Comparison of ENCODE assay signal across 8 cellular contexts in the genomic region with DNA sequence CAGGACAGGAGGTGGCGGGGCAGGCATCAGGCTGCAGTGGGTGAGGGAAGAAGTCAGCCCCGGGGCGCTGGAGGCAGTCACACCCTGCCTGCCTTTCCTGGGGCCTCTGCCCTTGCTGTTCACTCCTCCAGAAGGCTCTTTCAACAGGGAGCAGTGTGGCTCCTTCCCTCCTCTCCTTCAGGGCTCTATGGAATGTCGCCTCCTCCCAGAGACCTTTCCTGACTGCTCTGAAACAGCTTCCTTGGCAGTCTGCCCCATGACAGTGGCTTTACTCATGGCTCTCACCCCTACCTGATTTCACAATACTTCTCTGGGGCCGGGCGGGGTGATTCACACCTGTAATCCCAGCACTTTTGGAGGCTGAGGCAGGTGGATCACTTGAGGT. TPM values are rescaled to one million over a fixed set of nuclear protein-coding genes. Genes with fewer than 3 reads are reported as not detected.
DNase-seq lines count a peak whose midpoint lies in the region; ATAC-seq and TF ChIP-seq lines count a peak whose summit lies in the region.
"Had no signal": no experiment of that assay in that cellular context is flagged by ENCODE, and none has a peak within 500 bp of the region (broad histone marks: within the 10 kb centered on the region; RNA-seq: fewer than 3 reads in every experiment).

No MANE protein-coding gene starts in this region.

- H3K56ac ChIP-seq in IMR-90 (ENCODE audit: extremely low read depth, insufficient read depth, low read length): no peak overlapping the region

- dilution Hi-C loops in IMR-90 (cut with HindIII; ENCODE audit: low sequenced_read_pairs, unreplicated experiment): no loop called here

- peak overlapping the region; percentile 72 for H3K4ac ChIP-seq in IMR-90 (ENCODE audit: low read depth, low read length)

- CTCF ChIA-PET in IMR-90 (lab: Yijun Ruan, JAX): interaction anchor here (0.6 to 1.7 kb wide), 2 partner anchors 10 to 1181 kb away, joined by 4 read pairs; no protein-coding TSS in a partner anchor

- H2BK5ac ChIP-seq in IMR-90 (ENCODE audit: low read depth, low read length, poor library complexity, severe bottlenecking): peak overlapping the region; percentile 72

- H3K27ac Mint-ChIP-seq in activated CD4-positive, alpha-beta T cell treated with anti-CD3 and anti-CD28 coated beads, Interleukin-2, amount 10 ng/mL, durations not matched to agents 24 days and 14 days: peak overlapping the region; percentile 98

- no peak overlapping the region for H3K4me3 ChIP-seq in IMR-90 (ENCODE audit: insufficient read depth, low read depth, low read length)
- no peak overlapping the region for H3K4me3 ChIP-seq in fibroblast of lung (replicated peaks in 1 of 4; ENCODE audit: control extremely low read depth in 1 of 4, insufficient read depth in 1 of 4, low read depth in 3 of 4, low read length in 4 of 4)

- peaks cover 81% of the 10 kb centered on the region for H3K4me1 Mint-ChIP-seq in activated CD4-positive, alpha-beta T cell treated with anti-CD3 and anti-CD28 coated beads, Interleukin-2, amount 10 ng/mL, durations not matched to agents 24 days and 14 days

- TF ChIP-seq RAD21 in IMR-90 (IDR thresholded peaks at IDR 0.05; ENCODE audit: low read length): no peak

- H3K23ac ChIP-seq in IMR-90 (ENCODE audit: low read depth, low read length): no peak overlapping the region

- 0 out of 2 replicates have a peak overlapping the region, but pooled peaks have one; percentile 6 for H3K4me2 ChIP-seq in IMR-90 (ENCODE audit: low read depth, low read length)
- peak overlapping the region; percentile 35 for H3K4me2 ChIP-seq in fibroblast of lung (ENCODE audit: extremely low read depth, insufficient read depth, low read length)

- H3K9me3 Mint-ChIP-seq in activated CD4-positive, alpha-beta T cell treated with anti-CD3 and anti-CD28 coated beads, Interleukin-2, amount 10 ng/mL, durations not matched to agents 24 days and 14 days: no peaks in the 10 kb centered on the region

- H3K4me1 ChIP-seq in IMR-90 (ENCODE audit: control insufficient read depth, insufficient read depth, low read length) (peaks cover 14% of the 10 kb centered on the region), fibroblast of lung (ENCODE audit: control insufficient read depth, extremely low read depth, insufficient read depth, low read length) (peaks cover 33% of the 10 kb centered on the region)
- H3K4me1 ChIP-seq: parathyroid adenoma had no signal

- no peaks in the 10 kb centered on the region for H3K79me2 ChIP-seq in fibroblast of lung (ENCODE audit: control insufficient read depth, insufficient read depth, low read length)
- H3K79me2 ChIP-seq: parathyroid adenoma had no signal

- no TSS peak for BruUV-seq in IMR-90 (replicated peaks; lab: Mats Ljungman, UMichigan)

- DNase-seq in IMR-90 (peak; percentile 94), fibroblast of lung (ENCODE audit: low read depth in 2 of 2) (peak; percentile 81 to 89), NCI-H510A (lab: John Stamatoyannopoulos, UW) (no peak), NCI-H1105 (lab: John Stamatoyannopoulos, UW) (no peak)
- DNase-seq in activated CD4-positive, alpha-beta T cell treated with anti-CD3 and anti-CD28 coated beads, Interleukin-2, amount 10 ng/mL, durations not matched to agents 24 days and 14 days: no peak
- DNase-seq in stimulated activated CD8-positive, alpha-beta memory T cell treated with anti-CD3 and anti-CD28 coated beads, Interleukin-4, amount 100 ng/mL, for 48 hours: peak; percentile 72

- 0 out of 2 replicates have a peak overlapping the region, but pooled peaks have one; percentile 26 for H2BK20ac ChIP-seq in IMR-90 (ENCODE audit: low read depth, low read length)

- peak overlapping the region; percentile 94 for H3K4me3 Mint-ChIP-seq in activated CD4-positive, alpha-beta T cell treated with anti-CD3 and anti-CD28 coated beads, Interleukin-2, amount 10 ng/mL, durations not matched to agents 24 days and 14 days

- POLR2A ChIA-PET in IMR-90 (lab: Charles Lee; ENCODE audit: unreplicated experiment): no interaction called here

- peak overlapping the region; percentile 73 for H3K14ac ChIP-seq in IMR-90 (replicated peaks; ENCODE audit: low read depth, low read length)

- ATAC-seq in IMR-90 (ENCODE audit: low read depth) (peak; percentile 69), HG02642 (IDR thresholded peaks at IDR 0.05; ENCODE audit: poor library complexity, unreplicated experiment) (no peak)

- 30% methylated on average over 2 of the region's 6 CpGs; no CpG with 5 or more reads in 1 of the 2 experiments for WGBS in IMR-90 (ENCODE audit: extremely low coverage in 2 of 2, insufficient read length in 1 of 2), 2 experiments

- peaks cover 62% of the 10 kb centered on the region for H3K36me3 Mint-ChIP-seq in activated CD4-positive, alpha-beta T cell treated with anti-CD3 and anti-CD28 coated beads, Interleukin-2, amount 10 ng/mL, durations not matched to agents 24 days and 14 days (ENCODE audit: low read depth)

- no peak overlapping the region for H2BK15ac ChIP-seq in IMR-90 (ENCODE audit: low read depth, low read length)

- no peaks in the 10 kb centered on the region for H3K27me3 Mint-ChIP-seq in activated CD4-positive, alpha-beta T cell treated with anti-CD3 and anti-CD28 coated beads, Interleukin-2, amount 10 ng/mL, durations not matched to agents 24 days and 14 days

- H2AK5ac ChIP-seq in IMR-90 (ENCODE audit: low read depth, low read length): peak overlapping the region; percentile 89

- H3K27me3 ChIP-seq in IMR-90 (ENCODE audit: control insufficient read depth, insufficient read depth, low read length) (no peaks in the 10 kb centered on the region), fibroblast of lung (ENCODE audit: control insufficient read depth, insufficient read depth, low read length) (no peaks in the 10 kb centered on the region)

- H2AFZ ChIP-seq in IMR-90 (replicated peaks; ENCODE audit: low read length, poor library complexity) (peak overlapping the region; percentile 60), fibroblast of lung (ENCODE audit: low read length) (no peak overlapping the region)

- intact Hi-C loops in IMR-90 (cut with micrococcal nuclease): no loop called here
- intact Hi-C loops in activated CD4-positive, alpha-beta T cell treated with anti-CD3 and anti-CD28 coated beads, Interleukin-2, amount 10 ng/mL, durations not matched to agents 24 days and 14 days (cut with micrococcal nuclease): no loop called here

- H3K36me3 ChIP-seq in IMR-90 (ENCODE audit: control insufficient read depth, insufficient read depth, low read length): no peaks in the 10 kb centered on the region
- H3K36me3 ChIP-seq in fibroblast of lung (ENCODE audit: control insufficient read depth, insufficient read depth, low read length): no peaks in the 10 kb centered on the region

- TF ChIP-seq CTCF in IMR-90 (conservative IDR thresholded peaks at IDR 0.05; ENCODE audit: low read depth, low read length) (no peak), fibroblast of lung (conservative IDR thresholded peaks at IDR 0.05 in 1 of 2, IDR thresholded peaks at IDR 0.05 in 1 of 2; ENCODE audit: low read depth in 1 of 2, low read length in 2 of 2) (no peak)

- no peak overlapping the region for H3K9ac ChIP-seq in IMR-90 (ENCODE audit: low read depth, low read length)
- no peak overlapping the region for H3K9ac ChIP-seq in fibroblast of lung (ENCODE audit: insufficient read depth, low read length)
- H3K9ac ChIP-seq: parathyroid adenoma had no signal

- H4K5ac ChIP-seq in IMR-90 (ENCODE audit: low read depth, low read length): no peak overlapping the region

- H2BK120ac ChIP-seq in IMR-90 (ENCODE audit: low read depth, low read length): peak overlapping the region; percentile 60

- TF ChIP-seq POLR2A in IMR-90 (IDR thresholded peaks at IDR 0.05; ENCODE audit: low read depth, low read length): no peak

- peaks cover 14% of the 10 kb centered on the region for H3K9me1 ChIP-seq in IMR-90 (ENCODE audit: insufficient read depth, low read length)

- peak overlapping the region in 1 of 2 experiments; percentile 60; a peak in 1 of 4 replicates for H4K8ac ChIP-seq in IMR-90 (ENCODE audit: low read depth in 2 of 2, low read length in 2 of 2)

- peak overlapping the region; percentile 95 for H2AK9ac ChIP-seq in IMR-90 (replicated peaks; ENCODE audit: low read depth, low read length, poor library complexity)

- H3K27ac ChIP-seq in IMR-90 (ENCODE audit: insufficient read depth, low read length) (peak overlapping the region; percentile 19), fibroblast of lung (ENCODE audit: insufficient read depth, low read length) (peak overlapping the region; percentile 51)

- H4K91ac ChIP-seq in IMR-90 (ENCODE audit: insufficient read depth, low read depth, low read length): peak overlapping the region; percentile 68

- H3K18ac ChIP-seq in IMR-90 (ENCODE audit: low read depth, low read length): no peak overlapping the region

- peaks cover 0 to 20% of the 10 kb centered on the region in 2 experiments; a peak in 1 of 4 replicates for H3K79me1 ChIP-seq in IMR-90 (ENCODE audit: low read depth in 1 of 2, low read length in 2 of 2)

- in situ Hi-C loops in IMR-90 (cut with MboI; ENCODE audit: low sequenced_read_pairs): no loop called here

- H4K20me1 ChIP-seq in IMR-90 (ENCODE audit: insufficient read depth, low read length) (peaks cover 29% of the 10 kb centered on the region; the same call in 1 of the 2 replicates), fibroblast of lung (ENCODE audit: control insufficient read depth, extremely low read depth, insufficient read depth, low read length) (no peaks in the 10 kb centered on the region)

- H3K9me3 ChIP-seq in IMR-90 (ENCODE audit: control insufficient read depth, insufficient read depth, low read length): no peaks in the 10 kb centered on the region
- no peaks in the 10 kb centered on the region for H3K9me3 ChIP-seq in fibroblast of lung (ENCODE audit: control insufficient read depth, insufficient read depth, low read depth, low read length)

RNA-seq across cellular contexts. Expression of a gene that starts 7.1 kb away (rescaled TPM):
- total RNA-seq in IMR-90 (2012; rRNA removed) (3.0 and 3.9 TPM in 2 replicates), fibroblast of lung (5.6 and 6.8 TPM in 2 replicates)
- polyA plus RNA-seq in IMR-90 (2012; rRNA removed) (5.1 and 5.3 TPM in 2 replicates), fibroblast of lung (2.3 and 4.8 TPM in 2 replicates)
- polyA plus RNA-seq in IMR-90 (2012; cell fraction: cytosol; rRNA removed): 4.7 and 7.8 TPM in 2 replicates
- 14.0 and 15.7 TPM in 2 replicates for polyA plus RNA-seq in IMR-90 (2012; cell fraction: nucleus; rRNA removed; ENCODE audit: low replicate concordance)
- 107 and 114 TPM in 2 replicates for total RNA-seq in activated CD4-positive, alpha-beta T cell treated with anti-CD3 and anti-CD28 coated beads, Interleukin-2, amount 10 ng/mL, durations not matched to agents 24 days and 14 days
- 4.2 and 8.9 TPM in 2 replicates for polyA plus RNA-seq in fibroblast of lung (2012)
- 4.7 and 8.5 TPM in 2 replicates for polyA minus RNA-seq in fibroblast of lung (ENCODE audit: low replicate concordance)

RNA-seq across cellular contexts. Expression of a gene that starts 17.4 kb away (rescaled TPM):
- 0.83 and 0.90 TPM in 2 replicates for total RNA-seq in IMR-90 (2012; rRNA removed)
- 5.1 and 5.5 TPM in 2 replicates for polyA plus RNA-seq in IMR-90 (2012; rRNA removed)
- 3.1 and 3.5 TPM in 2 replicates for polyA plus RNA-seq in IMR-90 (2012; cell fraction: cytosol; rRNA removed)
- 14.8 and 15.1 TPM in 2 replicates for polyA plus RNA-seq in IMR-90 (2012; cell fraction: nucleus; rRNA removed; ENCODE audit: low replicate concordance)
- 26.6 and 29.2 TPM in 2 replicates for total RNA-seq in activated CD4-positive, alpha-beta T cell treated with anti-CD3 and anti-CD28 coated beads, Interleukin-2, amount 10 ng/mL, durations not matched to agents 24 days and 14 days
- 2.1 and 3.5 TPM in 2 replicates for total RNA-seq in fibroblast of lung
- polyA plus RNA-seq in fibroblast of lung: 1.2 and 1.7 TPM in 2 replicates
- 8.7 and 9.8 TPM in 2 replicates for polyA plus RNA-seq in fibroblast of lung (2012)
- polyA minus RNA-seq in fibroblast of lung (ENCODE audit: low replicate concordance): 12.2 and 13.1 TPM in 2 replicates

Comparison
In these comparisons a context has a peak if more than half of its experiments do, and no peak if none do; other contexts are left out.
1. DNase-seq: peak in IMR-90 (single experiment), fibroblast of lung (2 of 2) and stimulated activated CD8-positive, alpha-beta memory T cell treated with anti-CD3 and anti-CD28 coated beads, Interleukin-4, amount 100 ng/mL, for 48 hours (single experiment); none in activated CD4-positive, alpha-beta T cell treated with anti-CD3 and anti-CD28 coated beads, Interleukin-2, amount 10 ng/mL, durations not matched to agents 24 days and 14 days (single experiment), NCI-H510A (single experiment) and NCI-H1105 (single experiment).
2. RNA of a gene that starts 7.1 kb away (total RNA-seq): 107 to 114 TPM in activated CD4-positive, alpha-beta T cell treated with anti-CD3 and anti-CD28 coated beads, Interleukin-2, amount 10 ng/mL, durations not matched to agents 24 days and 14 days; 5.6 to 6.8 TPM in fibroblast of lung and 3.0 to 3.9 TPM in IMR-90; every median in the first group is over 10 times any median in the second.